8 cellular contexts compared by ENCODE assay signal in the genomic region with DNA sequence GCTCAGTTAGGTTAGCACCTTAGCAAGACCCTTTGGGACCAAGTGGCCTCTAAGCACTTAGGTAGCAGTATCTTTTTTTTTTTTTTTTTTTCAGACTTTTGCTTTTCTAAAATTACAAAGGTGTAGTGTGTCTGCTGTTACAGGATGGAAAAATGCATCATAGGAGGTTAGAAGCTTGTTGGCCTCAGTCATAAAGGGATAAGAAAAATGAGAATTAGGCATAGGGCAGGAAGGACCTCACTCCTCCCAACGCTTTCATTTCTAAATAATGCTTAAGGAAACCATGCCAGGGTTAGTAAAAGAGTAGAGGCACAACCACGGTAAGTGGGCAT. TPM values are rescaled to one million over a fixed set of nuclear protein-coding genes. Genes with fewer than 3 reads are reported as not detected.
DNase-seq lines count a peak whose midpoint lies in the region; ATAC-seq, FAIRE-seq and TF ChIP-seq lines count a peak whose summit lies in the region.

No MANE protein-coding gene starts in this region.

- 0 to 9% methylated on average over 2 of the region's 2 CpGs for WGBS in pancreas, 2 donors

- H3K27ac ChIP-seq in OCI-LY3 (ENCODE audit: low read length) (peak overlapping the region; percentile 42), pancreas (peak overlapping the region in 2 of 4 donors; percentile 55 to 71)

- no peaks in the 10 kb centered on the region for H4K20me1 ChIP-seq in OCI-LY3 (ENCODE audit: insufficient read depth, low read length)

- H3K79me2 ChIP-seq in OCI-LY3 (ENCODE audit: low read length) = no peaks in the 10 kb centered on the region

- peaks cover 25% of the 10 kb centered on the region for H3K4me1 Mint-ChIP-seq in Caco-2 (ENCODE audit: low read depth, unreplicated experiment)

- no peaks in the 10 kb centered on the region for H3K9me3 ChIP-seq in Caco-2
- no peaks in the 10 kb centered on the region for H3K9me3 ChIP-seq in OCI-LY3 (ENCODE audit: insufficient read depth, low read length)
- no peaks in the 10 kb centered on the region for H3K9me3 ChIP-seq in pancreas

- H3K27me3 ChIP-seq in Caco-2 (replicated peaks; ENCODE audit: control insufficient read depth, insufficient read depth, low read length) = no peaks in the 10 kb centered on the region
- H3K27me3 ChIP-seq in OCI-LY3 (ENCODE audit: low read depth, low read length) = no peaks in the 10 kb centered on the region
- H3K27me3 ChIP-seq in pancreas = peaks cover 0 to 3% (median 0%) of the 10 kb centered on the region in 4 donors

- H3K4me3 ChIP-seq in Caco-2 (ENCODE audit: low read depth, low read length) (peak overlapping the region; percentile 49), OCI-LY3 (ENCODE audit: low read length) (peak overlapping the region; percentile 88), epithelial cell of esophagus (ENCODE audit: low read length) (peak overlapping the region; percentile 78), pancreas (peak overlapping the region in 3 of 4 donors; percentile 6 to 52 (median 42))

- TF ChIP-seq CTCF in Caco-2 (IDR thresholded peaks at IDR 0.05; ENCODE audit: insufficient read depth in 1 of 2, low read depth in 1 of 2, low read length in 1 of 2, severe bottlenecking in 1 of 2, unreplicated experiment in 1 of 2) (no peak), OCI-LY3 (IDR thresholded peaks at IDR 0.05; ENCODE audit: low read depth, low read length) (no peak), epithelial cell of esophagus (IDR thresholded peaks at IDR 0.05; ENCODE audit: insufficient read depth, low read depth, low read length, missing control alignments) (no peak), pancreas (IDR thresholded peaks at IDR 0.05) (no peak)

- POLR2A ChIA-PET in Caco-2 (lab: Charles Lee) = interaction anchor here (0.6 to 0.7 kb wide), 2 partner anchors 132 to 158 kb away, joined by 3 read pairs; no protein-coding TSS in a partner anchor

- H2AFZ ChIP-seq in OCI-LY3 (ENCODE audit: low read depth, low read length) = peak overlapping the region; percentile 97

- DNase-seq in Caco-2 = no peak
- no peak for DNase-seq in epithelial cell of esophagus (ENCODE audit: low read depth)
- DNase-seq in pancreas = no peak
- DNase-seq in SIG-M5 (lab: John Stamatoyannopoulos, UW) = no peak
- no peak for DNase-seq in GM19238 (ENCODE audit: insufficient read length, low spot score)
- no peak for DNase-seq in erythroblast (lab: John Stamatoyannopoulos, UW)

- ATAC-seq in pancreas (no peak), GM21576 (IDR thresholded peaks at IDR 0.05; ENCODE audit: unreplicated experiment) (no peak)

- CTCF ChIA-PET in Caco-2 (lab: Charles Lee) = no interaction called here

- TF ChIP-seq POLR2A in erythroblast (IDR thresholded peaks at IDR 0.05; ENCODE audit: low read length) = no peak

- peak overlapping the region; percentile 90 for H3K27ac Mint-ChIP-seq in Caco-2 (ENCODE audit: unreplicated experiment)

- peak overlapping the region; percentile 97 for H3K4me2 ChIP-seq in OCI-LY3 (ENCODE audit: low read length)

- no peak for FAIRE-seq in pancreas (lab: Jason Lieb, UNC)

- H3K9ac ChIP-seq in OCI-LY3 (ENCODE audit: low read length) = peak overlapping the region; percentile 63

- peak overlapping the region; percentile 87 for H3K4me3 Mint-ChIP-seq in Caco-2 (ENCODE audit: unreplicated experiment)

- peaks cover 25% of the 10 kb centered on the region for H3K4me1 ChIP-seq in Caco-2
- H3K4me1 ChIP-seq in OCI-LY3 (ENCODE audit: low read length) = peaks cover 9% of the 10 kb centered on the region; the same call in 1 of the 2 replicates
- H3K4me1 ChIP-seq in pancreas = no peaks in the 10 kb centered on the region

- peaks cover 4% of the 10 kb centered on the region for H3K36me3 Mint-ChIP-seq in Caco-2 (ENCODE audit: insufficient read depth, unreplicated experiment)

- no peaks in the 10 kb centered on the region for H3K27me3 Mint-ChIP-seq in Caco-2 (ENCODE audit: insufficient read depth, unreplicated experiment)

- H3K36me3 ChIP-seq in Caco-2 (ENCODE audit: control insufficient read depth, insufficient read depth, low read length) (no peaks in the 10 kb centered on the region), OCI-LY3 (replicated peaks; ENCODE audit: low read depth, low read length) (no peaks in the 10 kb centered on the region), pancreas (no peaks in the 10 kb centered on the region)

- BruUV-seq in Caco-2 (replicated peaks; lab: Mats Ljungman, UMichigan) = no TSS peak

- H3K9me3 Mint-ChIP-seq in Caco-2 (ENCODE audit: unreplicated experiment) = no peaks in the 10 kb centered on the region

- intact Hi-C loops in Caco-2 (cut with micrococcal nuclease; ENCODE audit: unreplicated experiment) (loop anchor here (5.0 to 10.0 kb wide), 2 partner anchors 81 to 198 kb away; no protein-coding TSS in a partner anchor), pancreas (cut with DNase I) (no loop called here)

RNA-seq across cellular contexts. Expression of a gene that starts 9.7 kb away (rescaled TPM):
- total RNA-seq in Caco-2 (2022) (37.6 and 41.0 TPM in 2 replicates), pancreas (10 to 100 TPM in 1 of 6 donors, 1 to 10 TPM in 5; 5.7 to 11.7 (median 6.8) TPM)
- 10 to 100 TPM; 16.0 to 21.7 TPM for polyA plus RNA-seq in pancreas
